Comparison of ENCODE assay signal across 8 cellular contexts in genomic region chr12:38921025-38921677, GRCh38. TPM values are rescaled to one million over a fixed set of nuclear protein-coding genes. Genes with fewer than 3 reads are reported as not detected.
A peak's percentile ranks its signal among the peaks of the same experiment; 100 is the strongest.
DNase-seq lines count a peak whose midpoint lies in the region; ATAC-seq, FAIRE-seq and TF ChIP-seq lines count a peak whose summit lies in the region.

No MANE protein-coding gene starts in this region.

- DNase-seq in Peyer's patch, result peak in 1 of 3 donors; percentile 78
- peak; percentile 62 to 87 for DNase-seq in cardiac fibroblast (ENCODE audit: low read depth in 2 of 2)
- peak; percentile 79 to 82 for DNase-seq in lung microvascular endothelial cell (ENCODE audit: low read depth in 2 of 2)
- no peak for DNase-seq in GM03348 (ENCODE audit: low spot score)

- no peaks in the 10 kb centered on the region for H3K9me3 ChIP-seq in Peyer's patch

- H3K27ac ChIP-seq in Peyer's patch, result no peak overlapping the region

- no peaks in the 10 kb centered on the region for H3K36me3 ChIP-seq in Peyer's patch

- peak; percentile 3 for FAIRE-seq in G401.6 (lab: Jason Lieb, UNC)

- peak in 4 of 6 experiments; percentile 35 to 75 (median 68) for TF ChIP-seq CTCF in Peyer's patch (IDR thresholded peaks at IDR 0.05)
- peak; percentile 71 for TF ChIP-seq CTCF in cardiac fibroblast (IDR thresholded peaks at IDR 0.05; ENCODE audit: low read depth, low read length)

- H3K27me3 ChIP-seq in Peyer's patch, result no peaks in the 10 kb centered on the region

- H3K4me1 ChIP-seq in Peyer's patch, result no peaks in the 10 kb centered on the region

- no peak overlapping the region for H3K4me3 ChIP-seq in Peyer's patch
- H3K4me3 ChIP-seq in cardiac fibroblast (replicated peaks in 1 of 2; ENCODE audit: low read depth in 2 of 2, low read length in 2 of 2), result no peak overlapping the region

- no peak for TF ChIP-seq POLR2A in Peyer's patch (IDR thresholded peaks at IDR 0.05)

- ATAC-seq in GM21367 (IDR thresholded peaks at IDR 0.05; ENCODE audit: unreplicated experiment) (peak; percentile 78), HG03575 (IDR thresholded peaks at IDR 0.05; ENCODE audit: extremely low read depth, insufficient number of reproducible peaks, low FRiP score, unreplicated experiment) (peak; percentile 95), GM21529 (IDR thresholded peaks at IDR 0.05; ENCODE audit: unreplicated experiment) (no peak)

RNA-seq across cellular contexts. Expression of gene CPNE8, which starts 15.8 kb away (rescaled TPM):
- 10 to 100 TPM in 1 of 4 donors, 1 to 10 TPM in 3; 4.4 to 23.1 (median 8.0) TPM for total RNA-seq in Peyer's patch
- total RNA-seq in lung microvascular endothelial cell, result 8.7 and 14.3 TPM in 2 replicates
